ENCODE assay signal across 8 cellular contexts in genomic region chr1:47738560-47739182, GRCh38.
A peak's percentile ranks its signal among the peaks of the same experiment; 100 is the strongest.
DNase-seq lines count a peak whose midpoint lies in the region; ATAC-seq and TF ChIP-seq lines count a peak whose summit lies in the region.

No MANE protein-coding gene starts in this region.

- H3K27ac ChIP-seq in KMS-11: no peak overlapping the region

- H3K79me2 ChIP-seq in KMS-11 (ENCODE audit: insufficient read depth, low read depth): no peaks in the 10 kb centered on the region

- DNase-seq in COLO829 (ENCODE audit: low spot score) (peak; percentile 64), adipocyte (ENCODE audit: low read depth) (peak; percentile 66), hepatic stellate cell (ENCODE audit: low spot score) (peak; percentile 60), superior temporal gyrus (ENCODE audit: extremely low spot score) (peak; percentile 29), NCI-H1436 (lab: John Stamatoyannopoulos, UW) (no peak)

- H3K9ac ChIP-seq in KMS-11 (no peak overlapping the region), adipocyte (ENCODE audit: low read length) (no peak overlapping the region)

- H3K4me1 ChIP-seq in KMS-11 (ENCODE audit: low read depth, poor library complexity, severe bottlenecking) (no peaks in the 10 kb centered on the region), adipocyte (ENCODE audit: control insufficient read depth, insufficient read depth, low read length) (no peaks in the 10 kb centered on the region)

- H4K20me1 ChIP-seq in KMS-11 (ENCODE audit: insufficient read depth): no peaks in the 10 kb centered on the region

- H3K36me3 ChIP-seq in KMS-11 (ENCODE audit: insufficient read depth): no peaks in the 10 kb centered on the region
- H3K36me3 ChIP-seq in adipocyte (ENCODE audit: control insufficient read depth, insufficient read depth, low read length, severe bottlenecking): no peaks in the 10 kb centered on the region

- no peak overlapping the region for H2AFZ ChIP-seq in KMS-11 (ENCODE audit: low read depth)

- TF ChIP-seq CTCF in KMS-11 (conservative IDR thresholded peaks at IDR 0.05; ENCODE audit: low read depth, low read length): peak; percentile 48; the same call in 1 of the 2 replicates

- H3K4me2 ChIP-seq in KMS-11: no peak overlapping the region

- ATAC-seq in GM21526 (IDR thresholded peaks at IDR 0.05; ENCODE audit: low FRiP score, unreplicated experiment): no peak
- no peak for ATAC-seq in HG03565 (IDR thresholded peaks at IDR 0.05; ENCODE audit: unreplicated experiment)

- H3K9me3 ChIP-seq in adipocyte (ENCODE audit: control insufficient read depth, low read length): peaks cover 14% of the 10 kb centered on the region

- H3K27me3 ChIP-seq in KMS-11 (ENCODE audit: insufficient read depth, low read depth) (no peaks in the 10 kb centered on the region), adipocyte (replicated peaks; ENCODE audit: control insufficient read depth, insufficient read depth, low read length) (peaks cover 37% of the 10 kb centered on the region)

- H3K4me3 ChIP-seq in KMS-11 (IDR thresholded peaks at IDR 0.05; ENCODE audit: insufficient read depth, low read depth, low read length) (no peak overlapping the region), adipocyte (ENCODE audit: low read length) (no peak overlapping the region)
